ENCODE assay signal across 1 cellular context in the genomic region with DNA sequence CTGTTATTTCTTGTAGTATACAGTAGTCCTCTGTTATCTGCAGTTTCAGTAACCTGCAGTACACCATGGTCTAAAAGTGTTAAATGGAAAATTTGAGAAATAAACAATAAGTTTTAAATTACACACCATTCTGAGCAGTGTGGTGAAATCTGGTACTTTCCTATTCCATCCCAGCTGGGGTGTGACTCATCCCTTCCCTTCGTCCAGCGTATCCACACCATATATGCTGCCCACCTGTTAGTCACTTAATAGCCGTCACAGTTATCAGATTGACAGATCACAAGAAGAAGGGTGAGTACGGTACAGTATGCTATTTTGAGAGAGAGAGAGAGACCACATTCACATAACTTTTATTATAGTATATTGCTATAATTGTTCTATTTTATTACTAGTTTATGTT.
TF ChIP-seq lines count a peak whose summit lies in the region.

No MANE protein-coding gene starts in this region.

TF ChIP-seq in K562, 482 proteins besides CTCF, POLR2A, EP300 and RAD21:
- TF ChIP-seq, protein P1, sequence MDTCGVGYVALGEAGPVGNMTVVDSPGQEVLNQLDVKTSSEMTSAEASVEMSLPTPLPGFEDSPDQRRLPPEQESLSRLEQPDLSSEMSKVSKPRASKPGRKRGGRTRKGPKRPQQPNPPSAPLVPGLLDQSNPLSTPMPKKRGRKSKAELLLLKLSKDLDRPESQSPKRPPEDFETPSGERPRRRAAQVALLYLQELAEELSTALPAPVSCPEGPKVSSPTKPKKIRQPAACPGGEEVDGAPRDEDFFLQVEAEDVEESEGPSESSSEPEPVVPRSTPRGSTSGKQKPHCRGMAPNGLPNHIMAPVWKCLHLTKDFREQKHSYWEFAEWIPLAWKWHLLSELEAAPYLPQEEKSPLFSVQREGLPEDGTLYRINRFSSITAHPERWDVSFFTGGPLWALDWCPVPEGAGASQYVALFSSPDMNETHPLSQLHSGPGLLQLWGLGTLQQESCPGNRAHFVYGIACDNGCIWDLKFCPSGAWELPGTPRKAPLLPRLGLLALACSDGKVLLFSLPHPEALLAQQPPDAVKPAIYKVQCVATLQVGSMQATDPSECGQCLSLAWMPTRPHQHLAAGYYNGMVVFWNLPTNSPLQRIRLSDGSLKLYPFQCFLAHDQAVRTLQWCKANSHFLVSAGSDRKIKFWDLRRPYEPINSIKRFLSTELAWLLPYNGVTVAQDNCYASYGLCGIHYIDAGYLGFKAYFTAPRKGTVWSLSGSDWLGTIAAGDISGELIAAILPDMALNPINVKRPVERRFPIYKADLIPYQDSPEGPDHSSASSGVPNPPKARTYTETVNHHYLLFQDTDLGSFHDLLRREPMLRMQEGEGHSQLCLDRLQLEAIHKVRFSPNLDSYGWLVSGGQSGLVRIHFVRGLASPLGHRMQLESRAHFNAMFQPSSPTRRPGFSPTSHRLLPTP (IDR thresholded peaks at IDR 0.05; ENCODE audit: borderline replicate concordance, extremely low read depth, insufficient read length), result no peak
- TF ChIP-seq JUND (IDR thresholded peaks at IDR 0.05; ENCODE audit: borderline replicate concordance, low read depth, low read length) (peak; percentile 48; the same call in 1 of the 2 replicates), JUND (tag; IDR thresholded peaks at IDR 0.05; ENCODE audit: borderline replicate concordance, low read depth, low read length) (peak; percentile 32; the same call in 1 of the 3 replicates), BHLHE40 (IDR thresholded peaks at IDR 0.05; ENCODE audit: low read length) (no peak), TBL1XR1 (IDR thresholded peaks at IDR 0.05; ENCODE audit: low read length in 2 of 2) (no peak), ARID1B (IDR thresholded peaks at IDR 0.05) (no peak), FOSL1 (tag; conservative IDR thresholded peaks at IDR 0.05) (peak; percentile 76)
- TF ChIP-seq, protein P2, sequence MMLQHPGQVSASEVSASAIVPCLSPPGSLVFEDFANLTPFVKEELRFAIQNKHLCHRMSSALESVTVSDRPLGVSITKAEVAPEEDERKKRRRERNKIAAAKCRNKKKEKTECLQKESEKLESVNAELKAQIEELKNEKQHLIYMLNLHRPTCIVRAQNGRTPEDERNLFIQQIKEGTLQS (IDR thresholded peaks at IDR 0.05), result peak; percentile 59; the same call in 1 of the 2 replicates
- TF ChIP-seq, protein P2 (CRISPR knock-in tag; conservative IDR thresholded peaks at IDR 0.05), result no peak
- TF ChIP-seq, protein P3, sequence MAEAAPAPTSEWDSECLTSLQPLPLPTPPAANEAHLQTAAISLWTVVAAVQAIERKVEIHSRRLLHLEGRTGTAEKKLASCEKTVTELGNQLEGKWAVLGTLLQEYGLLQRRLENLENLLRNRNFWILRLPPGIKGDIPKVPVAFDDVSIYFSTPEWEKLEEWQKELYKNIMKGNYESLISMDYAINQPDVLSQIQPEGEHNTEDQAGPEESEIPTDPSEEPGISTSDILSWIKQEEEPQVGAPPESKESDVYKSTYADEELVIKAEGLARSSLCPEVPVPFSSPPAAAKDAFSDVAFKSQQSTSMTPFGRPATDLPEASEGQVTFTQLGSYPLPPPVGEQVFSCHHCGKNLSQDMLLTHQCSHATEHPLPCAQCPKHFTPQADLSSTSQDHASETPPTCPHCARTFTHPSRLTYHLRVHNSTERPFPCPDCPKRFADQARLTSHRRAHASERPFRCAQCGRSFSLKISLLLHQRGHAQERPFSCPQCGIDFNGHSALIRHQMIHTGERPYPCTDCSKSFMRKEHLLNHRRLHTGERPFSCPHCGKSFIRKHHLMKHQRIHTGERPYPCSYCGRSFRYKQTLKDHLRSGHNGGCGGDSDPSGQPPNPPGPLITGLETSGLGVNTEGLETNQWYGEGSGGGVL (CRISPR knock-in tag; IDR thresholded peaks at IDR 0.05), result no peak
